In the genomic region with DNA sequence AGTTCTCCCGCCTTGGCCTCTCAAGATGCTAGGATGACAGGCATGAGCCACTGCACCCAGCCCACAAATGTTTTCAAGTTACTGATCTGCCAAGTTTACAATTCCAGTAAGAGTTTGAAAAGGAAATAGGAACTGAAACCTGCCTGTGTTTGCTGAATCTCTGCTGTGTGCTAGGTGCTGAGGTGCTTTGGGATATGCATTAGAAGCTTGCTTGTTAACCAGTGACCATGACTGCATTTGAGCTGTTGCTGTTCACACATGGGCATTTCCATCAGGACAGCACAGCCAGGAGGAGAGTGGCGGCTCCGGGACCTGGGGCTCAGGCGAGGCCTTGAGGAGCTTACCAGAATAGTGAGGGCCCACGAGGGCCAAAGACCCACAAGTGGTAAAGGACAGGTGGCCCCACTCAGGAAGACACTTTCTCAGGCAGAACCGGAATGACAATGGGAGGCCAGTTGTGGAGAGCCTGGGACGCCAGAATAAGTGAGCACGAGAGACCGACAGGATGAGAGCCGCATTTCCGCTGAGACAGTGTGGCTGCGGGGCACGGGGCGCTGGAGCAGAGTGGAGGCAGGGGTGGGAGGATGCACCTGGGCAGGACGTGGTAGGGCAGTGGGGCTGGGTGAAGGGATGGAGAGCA, we compare ENCODE assay signal across 2 cellular contexts.
TF ChIP-seq lines count a peak whose summit lies in the region.

No MANE protein-coding gene starts in this region.

TF ChIP-seq in H1, 55 proteins besides CTCF, POLR2A, EP300 and RAD21 (continued from another document):
- no peak for TF ChIP-seq CHD1 (IDR thresholded peaks at IDR 0.05; ENCODE audit: low read depth, low read length)
- TF ChIP-seq, protein P1, sequence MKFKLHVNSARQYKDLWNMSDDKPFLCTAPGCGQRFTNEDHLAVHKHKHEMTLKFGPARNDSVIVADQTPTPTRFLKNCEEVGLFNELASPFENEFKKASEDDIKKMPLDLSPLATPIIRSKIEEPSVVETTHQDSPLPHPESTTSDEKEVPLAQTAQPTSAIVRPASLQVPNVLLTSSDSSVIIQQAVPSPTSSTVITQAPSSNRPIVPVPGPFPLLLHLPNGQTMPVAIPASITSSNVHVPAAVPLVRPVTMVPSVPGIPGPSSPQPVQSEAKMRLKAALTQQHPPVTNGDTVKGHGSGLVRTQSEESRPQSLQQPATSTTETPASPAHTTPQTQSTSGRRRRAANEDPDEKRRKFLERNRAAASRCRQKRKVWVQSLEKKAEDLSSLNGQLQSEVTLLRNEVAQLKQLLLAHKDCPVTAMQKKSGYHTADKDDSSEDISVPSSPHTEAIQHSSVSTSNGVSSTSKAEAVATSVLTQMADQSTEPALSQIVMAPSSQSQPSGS (IDR thresholded peaks at IDR 0.05; ENCODE audit: low read length): no peak
- TF ChIP-seq, protein P2, sequence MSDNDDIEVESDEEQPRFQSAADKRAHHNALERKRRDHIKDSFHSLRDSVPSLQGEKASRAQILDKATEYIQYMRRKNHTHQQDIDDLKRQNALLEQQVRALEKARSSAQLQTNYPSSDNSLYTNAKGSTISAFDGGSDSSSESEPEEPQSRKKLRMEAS (IDR thresholded peaks at IDR 0.05): peak; percentile 31; the same call in 1 of the 2 replicates
- TF ChIP-seq TAF1 (IDR thresholded peaks at IDR 0.05; ENCODE audit: low read depth, low read length): no peak
- TF ChIP-seq ASH2L (IDR thresholded peaks at IDR 0.05; ENCODE audit: low read length): no peak
- TF ChIP-seq, protein P3, sequence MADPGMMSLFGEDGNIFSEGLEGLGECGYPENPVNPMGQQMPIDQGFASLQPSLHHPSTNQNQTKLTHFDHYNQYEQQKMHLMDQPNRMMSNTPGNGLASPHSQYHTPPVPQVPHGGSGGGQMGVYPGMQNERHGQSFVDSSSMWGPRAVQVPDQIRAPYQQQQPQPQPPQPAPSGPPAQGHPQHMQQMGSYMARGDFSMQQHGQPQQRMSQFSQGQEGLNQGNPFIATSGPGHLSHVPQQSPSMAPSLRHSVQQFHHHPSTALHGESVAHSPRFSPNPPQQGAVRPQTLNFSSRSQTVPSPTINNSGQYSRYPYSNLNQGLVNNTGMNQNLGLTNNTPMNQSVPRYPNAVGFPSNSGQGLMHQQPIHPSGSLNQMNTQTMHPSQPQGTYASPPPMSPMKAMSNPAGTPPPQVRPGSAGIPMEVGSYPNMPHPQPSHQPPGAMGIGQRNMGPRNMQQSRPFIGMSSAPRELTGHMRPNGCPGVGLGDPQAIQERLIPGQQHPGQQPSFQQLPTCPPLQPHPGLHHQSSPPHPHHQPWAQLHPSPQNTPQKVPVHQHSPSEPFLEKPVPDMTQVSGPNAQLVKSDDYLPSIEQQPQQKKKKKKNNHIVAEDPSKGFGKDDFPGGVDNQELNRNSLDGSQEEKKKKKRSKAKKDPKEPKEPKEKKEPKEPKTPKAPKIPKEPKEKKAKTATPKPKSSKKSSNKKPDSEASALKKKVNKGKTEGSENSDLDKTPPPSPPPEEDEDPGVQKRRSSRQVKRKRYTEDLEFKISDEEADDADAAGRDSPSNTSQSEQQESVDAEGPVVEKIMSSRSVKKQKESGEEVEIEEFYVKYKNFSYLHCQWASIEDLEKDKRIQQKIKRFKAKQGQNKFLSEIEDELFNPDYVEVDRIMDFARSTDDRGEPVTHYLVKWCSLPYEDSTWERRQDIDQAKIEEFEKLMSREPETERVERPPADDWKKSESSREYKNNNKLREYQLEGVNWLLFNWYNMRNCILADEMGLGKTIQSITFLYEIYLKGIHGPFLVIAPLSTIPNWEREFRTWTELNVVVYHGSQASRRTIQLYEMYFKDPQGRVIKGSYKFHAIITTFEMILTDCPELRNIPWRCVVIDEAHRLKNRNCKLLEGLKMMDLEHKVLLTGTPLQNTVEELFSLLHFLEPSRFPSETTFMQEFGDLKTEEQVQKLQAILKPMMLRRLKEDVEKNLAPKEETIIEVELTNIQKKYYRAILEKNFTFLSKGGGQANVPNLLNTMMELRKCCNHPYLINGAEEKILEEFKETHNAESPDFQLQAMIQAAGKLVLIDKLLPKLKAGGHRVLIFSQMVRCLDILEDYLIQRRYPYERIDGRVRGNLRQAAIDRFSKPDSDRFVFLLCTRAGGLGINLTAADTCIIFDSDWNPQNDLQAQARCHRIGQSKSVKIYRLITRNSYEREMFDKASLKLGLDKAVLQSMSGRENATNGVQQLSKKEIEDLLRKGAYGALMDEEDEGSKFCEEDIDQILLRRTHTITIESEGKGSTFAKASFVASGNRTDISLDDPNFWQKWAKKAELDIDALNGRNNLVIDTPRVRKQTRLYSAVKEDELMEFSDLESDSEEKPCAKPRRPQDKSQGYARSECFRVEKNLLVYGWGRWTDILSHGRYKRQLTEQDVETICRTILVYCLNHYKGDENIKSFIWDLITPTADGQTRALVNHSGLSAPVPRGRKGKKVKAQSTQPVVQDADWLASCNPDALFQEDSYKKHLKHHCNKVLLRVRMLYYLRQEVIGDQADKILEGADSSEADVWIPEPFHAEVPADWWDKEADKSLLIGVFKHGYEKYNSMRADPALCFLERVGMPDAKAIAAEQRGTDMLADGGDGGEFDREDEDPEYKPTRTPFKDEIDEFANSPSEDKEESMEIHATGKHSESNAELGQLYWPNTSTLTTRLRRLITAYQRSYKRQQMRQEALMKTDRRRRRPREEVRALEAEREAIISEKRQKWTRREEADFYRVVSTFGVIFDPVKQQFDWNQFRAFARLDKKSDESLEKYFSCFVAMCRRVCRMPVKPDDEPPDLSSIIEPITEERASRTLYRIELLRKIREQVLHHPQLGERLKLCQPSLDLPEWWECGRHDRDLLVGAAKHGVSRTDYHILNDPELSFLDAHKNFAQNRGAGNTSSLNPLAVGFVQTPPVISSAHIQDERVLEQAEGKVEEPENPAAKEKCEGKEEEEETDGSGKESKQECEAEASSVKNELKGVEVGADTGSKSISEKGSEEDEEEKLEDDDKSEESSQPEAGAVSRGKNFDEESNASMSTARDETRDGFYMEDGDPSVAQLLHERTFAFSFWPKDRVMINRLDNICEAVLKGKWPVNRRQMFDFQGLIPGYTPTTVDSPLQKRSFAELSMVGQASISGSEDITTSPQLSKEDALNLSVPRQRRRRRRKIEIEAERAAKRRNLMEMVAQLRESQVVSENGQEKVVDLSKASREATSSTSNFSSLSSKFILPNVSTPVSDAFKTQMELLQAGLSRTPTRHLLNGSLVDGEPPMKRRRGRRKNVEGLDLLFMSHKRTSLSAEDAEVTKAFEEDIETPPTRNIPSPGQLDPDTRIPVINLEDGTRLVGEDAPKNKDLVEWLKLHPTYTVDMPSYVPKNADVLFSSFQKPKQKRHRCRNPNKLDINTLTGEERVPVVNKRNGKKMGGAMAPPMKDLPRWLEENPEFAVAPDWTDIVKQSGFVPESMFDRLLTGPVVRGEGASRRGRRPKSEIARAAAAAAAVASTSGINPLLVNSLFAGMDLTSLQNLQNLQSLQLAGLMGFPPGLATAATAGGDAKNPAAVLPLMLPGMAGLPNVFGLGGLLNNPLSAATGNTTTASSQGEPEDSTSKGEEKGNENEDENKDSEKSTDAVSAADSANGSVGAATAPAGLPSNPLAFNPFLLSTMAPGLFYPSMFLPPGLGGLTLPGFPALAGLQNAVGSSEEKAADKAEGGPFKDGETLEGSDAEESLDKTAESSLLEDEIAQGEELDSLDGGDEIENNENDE (IDR thresholded peaks at IDR 0.05; ENCODE audit: insufficient replicate concordance, low read length): no peak
- no peak for TF ChIP-seq GABPA (IDR thresholded peaks at IDR 0.05; ENCODE audit: borderline replicate concordance, insufficient read depth, low read length)

TF ChIP-seq in SK-N-SH, 30 proteins besides CTCF, POLR2A, EP300 and RAD21 (continued from another document):
- no peak for TF ChIP-seq NFIC (IDR thresholded peaks at IDR 0.05; ENCODE audit: borderline replicate concordance)
- TF ChIP-seq RFX5 (IDR thresholded peaks at IDR 0.05; ENCODE audit: low read length): no peak
- TF ChIP-seq, protein P4, sequence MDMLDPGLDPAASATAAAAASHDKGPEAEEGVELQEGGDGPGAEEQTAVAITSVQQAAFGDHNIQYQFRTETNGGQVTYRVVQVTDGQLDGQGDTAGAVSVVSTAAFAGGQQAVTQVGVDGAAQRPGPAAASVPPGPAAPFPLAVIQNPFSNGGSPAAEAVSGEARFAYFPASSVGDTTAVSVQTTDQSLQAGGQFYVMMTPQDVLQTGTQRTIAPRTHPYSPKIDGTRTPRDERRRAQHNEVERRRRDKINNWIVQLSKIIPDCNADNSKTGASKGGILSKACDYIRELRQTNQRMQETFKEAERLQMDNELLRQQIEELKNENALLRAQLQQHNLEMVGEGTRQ (IDR thresholded peaks at IDR 0.05; ENCODE audit: borderline replicate concordance, low read depth, low read length): no peak
- TF ChIP-seq EZH2phosphoT487 (IDR thresholded peaks at IDR 0.05; ENCODE audit: borderline replicate concordance, low read depth): no peak
- TF ChIP-seq, protein P5, sequence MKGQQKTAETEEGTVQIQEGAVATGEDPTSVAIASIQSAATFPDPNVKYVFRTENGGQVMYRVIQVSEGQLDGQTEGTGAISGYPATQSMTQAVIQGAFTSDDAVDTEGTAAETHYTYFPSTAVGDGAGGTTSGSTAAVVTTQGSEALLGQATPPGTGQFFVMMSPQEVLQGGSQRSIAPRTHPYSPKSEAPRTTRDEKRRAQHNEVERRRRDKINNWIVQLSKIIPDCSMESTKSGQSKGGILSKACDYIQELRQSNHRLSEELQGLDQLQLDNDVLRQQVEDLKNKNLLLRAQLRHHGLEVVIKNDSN (IDR thresholded peaks at IDR 0.05; ENCODE audit: borderline replicate concordance, low read depth): no peak
- TF ChIP-seq CHD2 (IDR thresholded peaks at IDR 0.05; ENCODE audit: low read length, partially characterized antibody): no peak
- no peak for TF ChIP-seq FOSL2 (IDR thresholded peaks at IDR 0.05; ENCODE audit: borderline replicate concordance, low read depth)
